ENCODE assay signal across 9 cellular contexts in the genomic region with DNA sequence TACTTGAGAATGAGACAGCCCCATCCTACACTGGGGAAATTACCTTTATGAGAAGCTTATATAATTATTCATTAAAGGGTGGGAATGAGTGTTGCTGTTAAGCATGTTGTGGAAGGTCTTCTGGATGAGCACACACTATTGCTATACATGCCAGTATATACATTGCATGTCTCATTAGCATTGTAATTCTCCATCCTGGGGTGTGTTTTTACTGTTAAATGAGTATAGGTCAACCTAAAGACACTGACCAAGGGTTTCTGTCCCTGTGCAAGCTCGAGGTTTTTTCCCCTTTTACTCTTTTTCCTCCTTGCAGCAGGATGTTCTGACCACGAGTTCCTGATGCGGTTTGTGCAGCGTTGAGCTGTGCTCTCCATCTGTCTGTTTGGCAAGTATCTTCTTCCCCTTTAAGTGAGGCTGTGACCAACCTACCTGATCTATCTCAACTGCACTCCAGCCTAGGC. TPM values are rescaled to one million over a fixed set of nuclear protein-coding genes. Genes with fewer than 3 reads are reported as not detected.
DNase-seq lines count a peak whose midpoint lies in the region; ATAC-seq and TF ChIP-seq lines count a peak whose summit lies in the region.
"Had no signal": no experiment of that assay in that cellular context is flagged by ENCODE, and none has a peak within 500 bp of the region (broad histone marks: within the 10 kb centered on the region; RNA-seq: fewer than 3 reads in every experiment).

No MANE protein-coding gene starts in this region.

- no peak for TF ChIP-seq EP300 in suprapubic skin (IDR thresholded peaks at IDR 0.05)

- H3K27me3 Mint-ChIP-seq in activated CD4-positive, alpha-beta memory T cell treated with anti-CD3 and anti-CD28 coated beads for 36 hours, result no peaks in the 10 kb centered on the region
- H3K27me3 Mint-ChIP-seq in GM23338 (ENCODE audit: insufficient read depth, low read depth, poor library complexity), result peaks cover 4% of the 10 kb centered on the region

- peak; percentile 97 to 99 for DNase-seq in AML-193 (lab: John Stamatoyannopoulos, UW)
- peak; percentile 55 for DNase-seq in activated CD4-positive, alpha-beta memory T cell treated with anti-CD3 and anti-CD28 coated beads for 36 hours
- no peak for DNase-seq in T-helper 9 cell
- no peak for DNase-seq in suprapubic skin (ENCODE audit: low spot score in 2 of 2)
- no peak for DNase-seq in GM23338 (ENCODE audit: low spot score)
- no peak for DNase-seq in kidney tubule cell (ENCODE audit: low spot score)

- peaks cover 10% of the 10 kb centered on the region for H3K36me3 Mint-ChIP-seq in activated CD4-positive, alpha-beta memory T cell treated with anti-CD3 and anti-CD28 coated beads for 36 hours
- H3K36me3 Mint-ChIP-seq in GM23338 (ENCODE audit: low read depth), result peaks cover 14% of the 10 kb centered on the region

- H3F3A ChIP-seq in GM23338 (replicated peaks; ENCODE audit: low read depth), result 0 out of 2 replicates have a peak, but pooled peaks cover 4% of the 10 kb centered on the region

- H3K4me2 ChIP-seq in GM23338, result no peak overlapping the region

- H3K4me3 ChIP-seq in suprapubic skin (no peak overlapping the region), GM23338 (no peak overlapping the region)

- ATAC-seq in GM18873 (IDR thresholded peaks at IDR 0.05; ENCODE audit: low FRiP score, unreplicated experiment) (peak; percentile 80), HG03342 (IDR thresholded peaks at IDR 0.05; ENCODE audit: unreplicated experiment) (peak; percentile 55), GM23338 (no peak)

- no peaks in the 10 kb centered on the region for H3K9me3 ChIP-seq in suprapubic skin

- TF ChIP-seq POLR2A in suprapubic skin (IDR thresholded peaks at IDR 0.05), result no peak

- POLR2A ChIA-PET in activated CD4-positive, alpha-beta memory T cell treated with anti-CD3 and anti-CD28 coated beads for 36 hours (lab: Charles Lee), result interaction anchor here (0.8 to 1.2 kb wide), 3 partner anchors 11 to 16 kb away, joined by 3 to 4 read pairs (median 3); a partner anchor contains a TSS

- no peak overlapping the region for H3K27ac Mint-ChIP-seq in activated CD4-positive, alpha-beta memory T cell treated with anti-CD3 and anti-CD28 coated beads for 36 hours
- H3K27ac Mint-ChIP-seq in GM23338, result no peak overlapping the region

- H3K9me3 Mint-ChIP-seq in activated CD4-positive, alpha-beta memory T cell treated with anti-CD3 and anti-CD28 coated beads for 36 hours, result no peaks in the 10 kb centered on the region
- H3K9me3 Mint-ChIP-seq in GM23338, result no peaks in the 10 kb centered on the region

- H3K27ac ChIP-seq in suprapubic skin (no peak overlapping the region), GM23338 (ENCODE audit: low read depth) (no peak overlapping the region)

- no peaks in the 10 kb centered on the region for H3K79me2 ChIP-seq in GM23338 (replicated peaks; ENCODE audit: insufficient read depth)

- CTCF ChIA-PET in activated CD4-positive, alpha-beta memory T cell treated with anti-CD3 and anti-CD28 coated beads for 36 hours (lab: Charles Lee), result interaction anchor here (1.0 to 2.6 kb wide), 10 partner anchors 9 to 119 kb away, joined by 3 to 8 read pairs (median 4); no protein-coding TSS in a partner anchor

- intact Hi-C loops in activated CD4-positive, alpha-beta memory T cell treated with anti-CD3 and anti-CD28 coated beads for 36 hours (cut with micrococcal nuclease), result loop anchor here (1.0 to 2.0 kb wide), 2 partner anchors 16 to 30 kb away; a partner anchor contains a TSS

- no peak for TF ChIP-seq CTCF in suprapubic skin (IDR thresholded peaks at IDR 0.05)
- no peak for TF ChIP-seq CTCF in GM23338 (conservative IDR thresholded peaks at IDR 0.05; ENCODE audit: low read depth in 2 of 2)

- no peaks in the 10 kb centered on the region for H3K9me2 ChIP-seq in GM23338 (ENCODE audit: insufficient read depth)

- H3K27me3 ChIP-seq in suprapubic skin (no peaks in the 10 kb centered on the region), GM23338 (ENCODE audit: insufficient read depth) (no peaks in the 10 kb centered on the region)

- H3K4me1 Mint-ChIP-seq in activated CD4-positive, alpha-beta memory T cell treated with anti-CD3 and anti-CD28 coated beads for 36 hours (ENCODE audit: low read depth), result peaks cover 24% of the 10 kb centered on the region
- no peaks in the 10 kb centered on the region for H3K4me1 Mint-ChIP-seq in GM23338

- H4K20me1 ChIP-seq in GM23338 (replicated peaks; ENCODE audit: insufficient read depth), result no peaks in the 10 kb centered on the region

- H3K36me3 ChIP-seq in suprapubic skin (peaks cover 4% of the 10 kb centered on the region), GM23338 (ENCODE audit: insufficient read depth) (peaks cover 9% of the 10 kb centered on the region)

- no peak overlapping the region for H2AFZ ChIP-seq in GM23338

- H3K4me3 Mint-ChIP-seq in activated CD4-positive, alpha-beta memory T cell treated with anti-CD3 and anti-CD28 coated beads for 36 hours, result no peak overlapping the region
- no peak overlapping the region for H3K4me3 Mint-ChIP-seq in GM23338

- 56% methylated on average over 4 of the region's 4 CpGs for WGBS in suprapubic skin

- H3K4me1 ChIP-seq in suprapubic skin (no peaks in the 10 kb centered on the region), GM23338 (ENCODE audit: insufficient read depth) (no peaks in the 10 kb centered on the region)

TF ChIP-seq in GM23338, 12 proteins besides CTCF, POLR2A, EP300 and RAD21 (continues in another document):
- TF ChIP-seq EZH2 (IDR thresholded peaks at IDR 0.05; ENCODE audit: low read depth, unreplicated experiment), result no peak
- no peak for TF ChIP-seq ZNF331 (CRISPR knock-in tag; IDR thresholded peaks at IDR 0.05; ENCODE audit: low read depth)
- TF ChIP-seq STAT1 (IDR thresholded peaks at IDR 0.05; ENCODE audit: unreplicated experiment), result no peak
- no peak for TF ChIP-seq NANOG (IDR thresholded peaks at IDR 0.05; ENCODE audit: borderline replicate concordance)
- no peak for TF ChIP-seq POLR2AphosphoS5 (IDR thresholded peaks at IDR 0.05; ENCODE audit: low read depth)
- no peak for TF ChIP-seq JUNB (IDR thresholded peaks at IDR 0.05; ENCODE audit: unreplicated experiment)
- TF ChIP-seq EZH2phosphoT487 (IDR thresholded peaks at IDR 0.05; ENCODE audit: unreplicated experiment), result no peak

RNA-seq across cellular contexts. Expression of a gene that starts 7.2 kb away (rescaled TPM):
- total RNA-seq in activated CD4-positive, alpha-beta memory T cell treated with anti-CD3 and anti-CD28 coated beads for 36 hours, result 10 to 100 TPM; 37.3 to 38.7 TPM
- total RNA-seq in suprapubic skin, result 10 to 100 TPM in 2 of 4 donors, 1 to 10 TPM in 2; 7.7 to 18.3 (median 13.3) TPM
- 64.0 and 75.4 TPM in 2 replicates for total RNA-seq in GM23338 (2014; rRNA removed; shearing (Covaris generic))
- polyA plus RNA-seq in GM23338 (2016; fragmentation: Nextera tagmentation; extraction: Ambion mirVana), result 53.5 and 54.1 TPM in 2 replicates

RNA-seq across cellular contexts. Expression of a gene that starts 15.9 kb away (rescaled TPM):
- total RNA-seq in activated CD4-positive, alpha-beta memory T cell treated with anti-CD3 and anti-CD28 coated beads for 36 hours, result 10 to 100 TPM; 59.8 to 61.5 TPM
- 10 to 100 TPM; 13.5 to 24.3 (median 18.9) TPM for total RNA-seq in suprapubic skin
- total RNA-seq in GM23338 (2014; rRNA removed; shearing (Covaris generic)), result 67.9 and 76.4 TPM in 2 replicates
- 62.7 and 80.4 TPM in 2 replicates for polyA plus RNA-seq in GM23338 (2016; fragmentation: Nextera tagmentation; extraction: Ambion mirVana)

RNA-seq across cellular contexts. Expression of a gene that starts 40.4 kb away (rescaled TPM):
- under 1 TPM; 0.02 to 0.05 TPM for total RNA-seq in activated CD4-positive, alpha-beta memory T cell treated with anti-CD3 and anti-CD28 coated beads for 36 hours
- total RNA-seq in suprapubic skin, result under 1 TPM in 3 of 4 donors, not detected in 1; 0.04 to 0.21 (median 0.05) TPM
- total RNA-seq in GM23338 (2014; rRNA removed; shearing (Covaris generic)), result 1.0 and 1.3 TPM in 2 replicates
- 2.2 and 2.5 TPM in 2 replicates for polyA plus RNA-seq in GM23338 (2016; fragmentation: Nextera tagmentation; extraction: Ambion mirVana)

RNA-seq across cellular contexts. Expression of a gene that starts 42.3 kb away (rescaled TPM):
- total RNA-seq in activated CD4-positive, alpha-beta memory T cell treated with anti-CD3 and anti-CD28 coated beads for 36 hours, result 10 to 100 TPM; 18.8 to 19.5 TPM
- 10 to 100 TPM; 16.8 to 24.6 (median 19.2) TPM for total RNA-seq in suprapubic skin
- total RNA-seq in GM23338 (2014; rRNA removed; shearing (Covaris generic)), result 32.4 and 40.1 TPM in 2 replicates
- polyA plus RNA-seq in GM23338 (2016; fragmentation: Nextera tagmentation; extraction: Ambion mirVana), result 11.2 and 11.6 TPM in 2 replicates

RNA-seq across cellular contexts. Expression of a gene that starts 47.6 kb away (rescaled TPM):
- total RNA-seq in activated CD4-positive, alpha-beta memory T cell treated with anti-CD3 and anti-CD28 coated beads for 36 hours, result not detected
- total RNA-seq in suprapubic skin, result not detected
- total RNA-seq in GM23338 (2014; rRNA removed; shearing (Covaris generic)), result not detected in 2 replicates
- polyA plus RNA-seq in GM23338 (2016; fragmentation: Nextera tagmentation; extraction: Ambion mirVana), result not detected in 2 replicates
- total RNA-seq: kidney epithelial cell had no signal

Comparison
In these comparisons a context has a peak if more than half of its experiments do, and no peak if none do; other contexts are left out.
1. DNase-seq: peak in AML-193 (2 of 2) and activated CD4-positive, alpha-beta memory T cell treated with anti-CD3 and anti-CD28 coated beads for 36 hours (single experiment); none in T-helper 9 cell (single experiment), suprapubic skin (0 of 2), GM23338 (single experiment) and kidney tubule cell (single experiment).